9 cellular contexts compared by ENCODE assay signal in the genomic region with DNA sequence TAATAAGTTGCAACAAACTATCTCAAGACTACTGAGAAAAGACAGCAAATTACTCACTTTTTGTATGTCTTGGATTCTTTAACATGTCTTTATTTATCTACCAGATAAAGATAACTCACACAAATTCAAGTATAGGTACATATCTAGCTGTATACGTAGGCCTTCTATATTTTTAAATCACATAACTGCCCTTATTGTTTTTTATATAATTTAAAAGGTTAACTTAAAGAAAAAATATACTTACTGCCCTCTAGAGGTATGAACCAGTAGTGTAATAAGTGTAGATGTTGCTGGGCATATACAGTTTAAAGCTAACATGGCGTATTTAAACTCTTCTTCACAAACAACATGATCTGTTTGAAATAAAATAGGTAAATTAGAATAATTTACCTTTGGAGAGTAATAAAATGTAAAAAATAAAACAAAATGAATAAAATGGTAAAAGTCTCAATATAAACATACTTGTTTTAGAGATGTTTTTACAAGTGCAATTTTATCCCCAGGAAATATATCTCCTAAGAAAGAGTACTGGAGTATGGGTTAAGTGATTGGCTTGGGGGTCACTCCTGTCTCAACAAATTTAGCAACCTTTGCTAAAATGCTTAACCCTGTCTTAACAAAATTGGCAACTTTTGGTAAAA.
A peak's percentile ranks its signal among the peaks of the same experiment; 100 is the strongest.
DNase-seq lines count a peak whose midpoint lies in the region; ATAC-seq, FAIRE-seq and TF ChIP-seq lines count a peak whose summit lies in the region.
"Had no signal": no experiment of that assay in that cellular context is flagged by ENCODE, and none has a peak within 500 bp of the region (broad histone marks: within the 10 kb centered on the region; RNA-seq: fewer than 3 reads in every experiment).

No MANE protein-coding gene starts in this region.

- H3K27ac Mint-ChIP-seq in GM23338: no peak overlapping the region
- no peak overlapping the region for H3K27ac Mint-ChIP-seq in naive thymus-derived CD4-positive, alpha-beta T cell

- H2AFZ ChIP-seq in GM23338 (no peak overlapping the region), K562 (ENCODE audit: low read depth, low read length) (no peak overlapping the region)

- no peak overlapping the region for H3K4me3 ChIP-seq in GM23338
- no peak overlapping the region for H3K4me3 ChIP-seq in LNCaP clone FGC (ENCODE audit: low read depth, low read length)
- no peak overlapping the region for H3K4me3 ChIP-seq in K562
- H3K4me3 ChIP-seq in naive thymus-derived CD4-positive, alpha-beta T cell (ENCODE audit: low read length): no peak overlapping the region

- TF ChIP-seq CTCF in GM23338 (conservative IDR thresholded peaks at IDR 0.05; ENCODE audit: low read depth in 2 of 2): peak in 1 of 2 experiments; percentile 72; a peak in 3 of 4 replicates
- peak; percentile 49 for TF ChIP-seq CTCF in LNCaP clone FGC (IDR thresholded peaks at IDR 0.05; ENCODE audit: control insufficient read depth, extremely low read depth, insufficient read depth)
- peak in 2 of 3 experiments; percentile 13 to 44; a peak in 2 of 6 replicates for TF ChIP-seq CTCF in K562 (IDR thresholded peaks at IDR 0.05 in 2 of 3, conservative IDR thresholded peaks at IDR 0.05 in 1 of 3; ENCODE audit: insufficient read depth in 2 of 3, low read depth in 1 of 3, low read length in 3 of 3)

- peak; percentile 14 to 37; a peak in 2 of 4 replicates for TF ChIP-seq RAD21 in K562 (CRISPR knock-in tag; conservative IDR thresholded peaks at IDR 0.05 in 1 of 2, IDR thresholded peaks at IDR 0.05 in 1 of 2)

- peak overlapping the region; percentile 2; the same call in 1 of the 2 replicates for H3K27ac ChIP-seq in GM23338 (ENCODE audit: low read depth)
- no peak overlapping the region for H3K27ac ChIP-seq in K562 (ENCODE audit: extremely low read depth, low read depth, low read length)
- no peak overlapping the region for H3K27ac ChIP-seq in naive thymus-derived CD4-positive, alpha-beta T cell (ENCODE audit: low read depth, low read length)

- CTCF ChIA-PET in K562 (lab: Yijun Ruan, JAX; ENCODE audit: low intra/inter-chr PET ratio): no interaction called here
- CTCF ChIA-PET in naive thymus-derived CD4-positive, alpha-beta T cell (lab: Charles Lee): no interaction called here

- POLR2A ChIA-PET in K562 (lab: Yijun Ruan, JAX): no interaction called here
- POLR2A ChIA-PET in naive thymus-derived CD4-positive, alpha-beta T cell (lab: Charles Lee): no interaction called here

- H3K36me3 ChIP-seq in GM23338 (ENCODE audit: insufficient read depth): no peaks in the 10 kb centered on the region
- H3K36me3 ChIP-seq in K562 (ENCODE audit: control insufficient read depth, insufficient read depth, low read length): no peaks in the 10 kb centered on the region
- no peaks in the 10 kb centered on the region for H3K36me3 ChIP-seq in naive thymus-derived CD4-positive, alpha-beta T cell (ENCODE audit: control insufficient read depth in 2 of 3, insufficient read depth in 3 of 3, low read length in 3 of 3)

- intact Hi-C loops in K562 (cut with micrococcal nuclease): no loop called here
- intact Hi-C loops in naive thymus-derived CD4-positive, alpha-beta T cell (cut with micrococcal nuclease): loop anchor here in 1 of 2 donors (5.0 kb wide), 1 partner anchor 289 kb away; no protein-coding TSS in a partner anchor

- no peaks in the 10 kb centered on the region for H3K9me2 ChIP-seq in GM23338 (ENCODE audit: insufficient read depth)

- H3K9me3 ChIP-seq in K562 (replicated peaks; ENCODE audit: control insufficient read depth, insufficient read depth, low read depth, low read length): no peaks in the 10 kb centered on the region
- no peaks in the 10 kb centered on the region for H3K9me3 ChIP-seq in naive thymus-derived CD4-positive, alpha-beta T cell (ENCODE audit: control insufficient read depth in 2 of 3, low read length in 3 of 3)

- ATAC-seq in GM23338 (peak; percentile 40; the same call in 2 of the 3 replicates), K562 (peak; percentile 71; the same call in 2 of the 3 replicates)
- ATAC-seq in naive thymus-derived CD4-positive, alpha-beta T cell: peak; percentile 60
- no peak for ATAC-seq in stimulated activated naive CD8-positive, alpha-beta T cell treated with anti-CD3 and anti-CD28 coated beads, Interleukin-15, Interleukin-2, amounts not matched to agents 100 U/mL and 50 U/mL, for 24 hours
- no peak for ATAC-seq in activated T-cell treated with anti-CD3 and anti-CD28 coated beads, Interleukin-2, amount 50 U/mL, for 4 hours

- no peak for FAIRE-seq in K562 (lab: Jason Lieb, UNC)

- H3K27me3 Mint-ChIP-seq in GM23338 (ENCODE audit: insufficient read depth, low read depth, poor library complexity): no peaks in the 10 kb centered on the region
- H3K27me3 Mint-ChIP-seq in naive thymus-derived CD4-positive, alpha-beta T cell: no peaks in the 10 kb centered on the region
- H3K27me3 Mint-ChIP-seq in activated T-cell treated with anti-CD3 and anti-CD28 coated beads, Interleukin-2, amount 50 U/mL, for 4 hours (ENCODE audit: low read depth): peaks cover 2% of the 10 kb centered on the region
- H3K27me3 Mint-ChIP-seq: central memory CD8-positive, alpha-beta T cell had no signal

- TF ChIP-seq EP300 in K562 (IDR thresholded peaks at IDR 0.05; ENCODE audit: low read length): no peak

- peaks cover 16% of the 10 kb centered on the region; the same call in 2 of the 3 replicates for H3K36me3 Mint-ChIP-seq in GM23338 (ENCODE audit: low read depth)
- H3K36me3 Mint-ChIP-seq in naive thymus-derived CD4-positive, alpha-beta T cell: no peaks in the 10 kb centered on the region
- H3K36me3 Mint-ChIP-seq in activated T-cell treated with anti-CD3 and anti-CD28 coated beads, Interleukin-2, amount 50 U/mL, for 4 hours (ENCODE audit: insufficient read depth): no peaks in the 10 kb centered on the region

- H3K4me1 ChIP-seq in GM23338 (ENCODE audit: insufficient read depth) (peaks cover 8% of the 10 kb centered on the region; the same call in 1 of the 2 replicates), K562 (replicated peaks in 1 of 2; ENCODE audit: control insufficient read depth in 2 of 2, insufficient read depth in 2 of 2, low read length in 2 of 2) (no peaks in the 10 kb centered on the region)
- no peaks in the 10 kb centered on the region for H3K4me1 ChIP-seq in naive thymus-derived CD4-positive, alpha-beta T cell (ENCODE audit: control insufficient read depth in 2 of 2, insufficient read depth in 2 of 2, low read length in 2 of 2)

- no peak overlapping the region for H3K4me3 Mint-ChIP-seq in GM23338
- no peak overlapping the region for H3K4me3 Mint-ChIP-seq in naive thymus-derived CD4-positive, alpha-beta T cell
- H3K4me3 Mint-ChIP-seq in activated T-cell treated with anti-CD3 and anti-CD28 coated beads, Interleukin-2, amount 50 U/mL, for 4 hours: no peak overlapping the region
- H3K4me3 Mint-ChIP-seq: central memory CD8-positive, alpha-beta T cell had no signal

- no peaks in the 10 kb centered on the region for H3K9me1 ChIP-seq in K562 (ENCODE audit: control insufficient read depth, insufficient read depth, low read length)

- peaks cover 24% of the 10 kb centered on the region for H3K4me1 Mint-ChIP-seq in GM23338
- H3K4me1 Mint-ChIP-seq in naive thymus-derived CD4-positive, alpha-beta T cell: no peaks in the 10 kb centered on the region
- no peaks in the 10 kb centered on the region for H3K4me1 Mint-ChIP-seq in activated T-cell treated with anti-CD3 and anti-CD28 coated beads, Interleukin-2, amount 50 U/mL, for 4 hours (ENCODE audit: low read depth)
- H3K4me1 Mint-ChIP-seq: central memory CD8-positive, alpha-beta T cell had no signal

- H3F3A ChIP-seq in GM23338 (replicated peaks; ENCODE audit: low read depth): no peaks in the 10 kb centered on the region

- 3% methylated on average over 2 of the region's 2 CpGs for WGBS in K562 (ENCODE audit: insufficient coverage, low coverage, missing lambda C conversion rate)

- no TSS peak for BruUV-seq in K562 (replicated peaks; lab: Mats Ljungman, UMichigan)

- TF ChIP-seq POLR2A in K562 (conservative IDR thresholded peaks at IDR 0.05): no peak

- H4K20me1 ChIP-seq in GM23338 (replicated peaks; ENCODE audit: insufficient read depth): no peaks in the 10 kb centered on the region
- H4K20me1 ChIP-seq in K562 (replicated peaks; ENCODE audit: control insufficient read depth, insufficient read depth, low read length): no peaks in the 10 kb centered on the region

- H3K79me2 ChIP-seq in GM23338 (replicated peaks; ENCODE audit: insufficient read depth) (no peaks in the 10 kb centered on the region), K562 (ENCODE audit: control insufficient read depth, insufficient read depth, low read length) (no peaks in the 10 kb centered on the region)

- H3K9ac ChIP-seq in K562 (ENCODE audit: insufficient read depth in 1 of 2, low read depth in 2 of 2, low read length in 2 of 2): no peak overlapping the region

- peak; percentile 38 for DNase-seq in NCI-H510A treated with DMSO at 0.1 percent for 48 hours (lab: John Stamatoyannopoulos, UW)
- no peak for DNase-seq in NCI-H510A (lab: John Stamatoyannopoulos, UW)
- peak; percentile 59 for DNase-seq in GM23338 (ENCODE audit: low spot score)
- DNase-seq in LNCaP clone FGC (ENCODE audit: low read depth): peak; percentile 15
- peak; percentile 23 to 43 (median 38) for DNase-seq in K562 (ENCODE audit: extremely low read depth in 1 of 4, low spot score in 3 of 4)
- DNase-seq in naive thymus-derived CD4-positive, alpha-beta T cell: peak in 1 of 9 donors; percentile 3
- no peak for DNase-seq in stimulated activated naive CD8-positive, alpha-beta T cell treated with anti-CD3 and anti-CD28 coated beads, Interleukin-15, Interleukin-2, amounts not matched to agents 100 U/mL and 50 U/mL, for 24 hours
- no peak for DNase-seq in activated T-cell treated with anti-CD3 and anti-CD28 coated beads, Interleukin-2, amount 50 U/mL, for 4 hours

- H3K27me3 ChIP-seq in GM23338 (ENCODE audit: insufficient read depth) (no peaks in the 10 kb centered on the region), K562 (ENCODE audit: control insufficient read depth in 2 of 2, insufficient read depth in 2 of 2, low read length in 2 of 2) (no peaks in the 10 kb centered on the region)
- no peaks in the 10 kb centered on the region for H3K27me3 ChIP-seq in naive thymus-derived CD4-positive, alpha-beta T cell (ENCODE audit: control insufficient read depth in 2 of 2, insufficient read depth in 2 of 2, low read length in 2 of 2)

- H3K4me2 ChIP-seq in GM23338 (no peak overlapping the region), K562 (ENCODE audit: insufficient read depth, low read length) (no peak overlapping the region)

- H3K9me3 Mint-ChIP-seq in GM23338: no peaks in the 10 kb centered on the region; the same call in 2 of the 3 replicates
- peaks cover 0 to 2% (median 0%) of the 10 kb centered on the region in 11 donors for H3K9me3 Mint-ChIP-seq in naive thymus-derived CD4-positive, alpha-beta T cell
- no peaks in the 10 kb centered on the region for H3K9me3 Mint-ChIP-seq in activated T-cell treated with anti-CD3 and anti-CD28 coated beads, Interleukin-2, amount 50 U/mL, for 4 hours
- H3K9me3 Mint-ChIP-seq: central memory CD8-positive, alpha-beta T cell had no signal

- in situ Hi-C loops in K562 (cut with MboI): no loop called here

TF ChIP-seq in GM23338, 12 proteins besides CTCF, POLR2A, EP300 and RAD21 (continues in another document):
- TF ChIP-seq ZNF114 (CRISPR knock-in tag; IDR thresholded peaks at IDR 0.05): no peak
- no peak for TF ChIP-seq STAT1 (IDR thresholded peaks at IDR 0.05; ENCODE audit: unreplicated experiment)

TF ChIP-seq in K562, 482 proteins besides CTCF, POLR2A, EP300 and RAD21 (continues in another document):
- TF ChIP-seq BMI1 (IDR thresholded peaks at IDR 0.05; ENCODE audit: low read length) (no peak), SAFB (IDR thresholded peaks at IDR 0.05; ENCODE audit: borderline replicate concordance, low read depth, low read length) (no peak)

Comparison
In these comparisons a context has a peak if more than half of its experiments do, and no peak if none do; other contexts are left out.
1. DNase-seq: peak in NCI-H510A treated with DMSO at 0.1 percent for 48 hours (single experiment), GM23338 (single experiment), LNCaP clone FGC (single experiment) and K562 (4 of 4); none in NCI-H510A (single experiment), stimulated activated naive CD8-positive, alpha-beta T cell treated with anti-CD3 and anti-CD28 coated beads, Interleukin-15, Interleukin-2, amounts not matched to agents 100 U/mL and 50 U/mL, for 24 hours (single experiment) and activated T-cell treated with anti-CD3 and anti-CD28 coated beads, Interleukin-2, amount 50 U/mL, for 4 hours (single experiment).
2. ATAC-seq: peak in GM23338 (single experiment), K562 (single experiment) and naive thymus-derived CD4-positive, alpha-beta T cell (single experiment); none in stimulated activated naive CD8-positive, alpha-beta T cell treated with anti-CD3 and anti-CD28 coated beads, Interleukin-15, Interleukin-2, amounts not matched to agents 100 U/mL and 50 U/mL, for 24 hours (single experiment) and activated T-cell treated with anti-CD3 and anti-CD28 coated beads, Interleukin-2, amount 50 U/mL, for 4 hours (0 of 2).